21 cellular contexts compared by ENCODE assay signal in the genomic region with DNA sequence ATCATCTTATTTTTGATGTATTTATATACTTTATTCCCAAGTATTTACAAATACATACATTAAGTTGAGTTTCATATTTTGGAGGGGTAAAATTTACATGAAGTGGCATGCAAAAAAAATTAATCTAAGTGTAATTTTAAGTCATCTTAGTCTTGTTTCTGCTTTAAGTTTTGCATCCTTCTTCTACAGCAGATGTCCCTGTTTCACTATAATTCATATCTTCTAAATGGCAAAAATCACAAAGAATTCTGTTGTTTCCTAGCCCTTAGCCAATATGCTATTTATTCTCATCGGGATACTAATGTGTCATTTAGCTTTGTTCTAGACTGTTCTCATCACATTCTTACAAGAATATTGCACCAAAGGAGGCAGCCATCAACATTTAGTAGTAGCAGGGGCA.
"Had no signal": no experiment of that assay in that cellular context is flagged by ENCODE, and none has a peak within 500 bp of the region (broad histone marks: within the 10 kb centered on the region; RNA-seq: fewer than 3 reads in every experiment).

No MANE protein-coding gene starts in this region.

- H3K27me3 ChIP-seq: MG63 had no signal

- H3K9me3 ChIP-seq: MG63 had no signal

- H3K36me3 ChIP-seq: MG63 had no signal

- DNase-seq: IMR-90, Karpas-422, KG1, MG63, NCI-H1092 treated with DMSO at 0.1 percent for 48 hours, NCI-H1436, NCI-H187, NCI-H2029, NCI-H2081 treated with DMSO at 0.1 percent for 48 hours, NCI-H2171, NCI-H226, NCI-H446, NCI-H510A, NCI-H524 treated with DMSO at 0.1 percent for 48 hours, NCI-H69, NCI-H774, PC-3, SHP77 had no signal

- ATAC-seq: Panc1, PC-3, SK-N-SH treated with all-trans-retinoic acid at 6 μM for 48 hours had no signal

- H3K27ac ChIP-seq: RWPE1 had no signal

- H3K4me3 ChIP-seq: MG63 had no signal
